In genomic region chr6:5323979-5324378, GRCh38 we compare ENCODE assay signal across 31 cellular contexts.
"Had no signal": no experiment of that assay in that cellular context is flagged by ENCODE, and none has a peak within 500 bp of the region (broad histone marks: within the 10 kb centered on the region; RNA-seq: fewer than 3 reads in every experiment).

No MANE protein-coding gene starts in this region.

- H3K4me3 ChIP-seq: adrenal gland, body of pancreas, colonic mucosa, esophagus squamous epithelium, gastroesophageal sphincter, heart right ventricle, hepatocyte had no signal

- H3K4me2 ChIP-seq: hepatocyte had no signal

- H3K4me1 Mint-ChIP-seq: activated naive CD8-positive, alpha-beta T cell treated with anti-CD3 and anti-CD28 coated beads, Interleukin-2, amount 50 U/mL, for 24 hours had no signal

- H3K36me3 ChIP-seq: adrenal gland, colonic mucosa had no signal

- H3K27me3 ChIP-seq: adrenal gland, body of pancreas, colonic mucosa, esophagus squamous epithelium, gastroesophageal sphincter, heart right ventricle, hepatocyte had no signal

- H3K4me3 Mint-ChIP-seq: activated CD4-positive, alpha-beta T cell treated with anti-CD3 and anti-CD28 coated beads for 36 hours; activated CD4-positive, alpha-beta T cell treated with anti-CD3 and anti-CD28 coated beads, Interleukin-2, amount 10 ng/mL, durations not matched to agents 7 days and 5 days; activated CD8-positive, alpha-beta T cell treated with anti-CD3 and anti-CD28 coated beads for 36 hours; activated naive CD4-positive, alpha-beta T cell treated with anti-CD3 and anti-CD28 coated beads for 36 hours; activated naive CD4-positive, alpha-beta T cell treated with anti-CD3 and anti-CD28 coated beads, Interleukin-2, amount 50 U/mL, for 24 hours; activated naive CD8-positive, alpha-beta T cell treated with anti-CD3 and anti-CD28 coated beads for 36 hours; activated naive CD8-positive, alpha-beta T cell treated with anti-CD3 and anti-CD28 coated beads, Interleukin-2, amount 50 U/mL, for 24 hours; activated T-helper 1 cell treated with anti-CD3 and anti-CD28 coated beads, Interleukin-12 subunit alpha, Interleukin-12 subunit beta, Interleukin-2, Interleukin-4 antibody, amounts not matched to agents 30 ng/mL and 10 ng/mL and 1 ng/mL, durations not matched to agents 14 hours and 24 hours and 36 hours had no signal

- H3K9me3 ChIP-seq: adrenal gland, body of pancreas, colonic mucosa had no signal

- H2AFZ ChIP-seq: hepatocyte had no signal

- H3K27ac Mint-ChIP-seq: activated CD4-positive, alpha-beta T cell treated with anti-CD3 and anti-CD28 coated beads for 36 hours; activated CD4-positive, alpha-beta T cell treated with anti-CD3 and anti-CD28 coated beads, Interleukin-2, amount 10 ng/mL, durations not matched to agents 7 days and 5 days; activated CD8-positive, alpha-beta T cell treated with anti-CD3 and anti-CD28 coated beads for 36 hours; activated naive CD4-positive, alpha-beta T cell treated with anti-CD3 and anti-CD28 coated beads for 36 hours; activated naive CD4-positive, alpha-beta T cell treated with anti-CD3 and anti-CD28 coated beads, Interleukin-2, amount 50 U/mL, for 24 hours; activated naive CD8-positive, alpha-beta T cell treated with anti-CD3 and anti-CD28 coated beads for 36 hours; activated naive CD8-positive, alpha-beta T cell treated with anti-CD3 and anti-CD28 coated beads, Interleukin-2, amount 50 U/mL, for 24 hours; activated T-helper 1 cell treated with anti-CD3 and anti-CD28 coated beads, Interleukin-12 subunit alpha, Interleukin-12 subunit beta, Interleukin-2, Interleukin-4 antibody, amounts not matched to agents 30 ng/mL and 10 ng/mL and 1 ng/mL, durations not matched to agents 14 hours and 24 hours and 36 hours; activated T-helper 2 cell treated with anti-CD3 and anti-CD28 coated beads, Interferon-gamma antibody, Interleukin-2, Interleukin-4, amounts not matched to agents 10 μg/mL and 5 μg/mL and 100 μg/mL, durations not matched to agents 14 hours and 24 hours and 36 hours had no signal

- ATAC-seq: activated CD4-positive, alpha-beta T cell treated with anti-CD3 and anti-CD28 coated beads for 36 hours; activated CD8-positive, alpha-beta T cell treated with anti-CD3 and anti-CD28 coated beads for 36 hours; activated naive CD8-positive, alpha-beta T cell treated with anti-CD3 and anti-CD28 coated beads, Interleukin-2, amount 50 U/mL, for 24 hours; body of pancreas; gastroesophageal sphincter; heart right ventricle had no signal

- H3K27me3 Mint-ChIP-seq: activated CD4-positive, alpha-beta T cell treated with anti-CD3 and anti-CD28 coated beads for 36 hours; activated CD4-positive, alpha-beta T cell treated with anti-CD3 and anti-CD28 coated beads, Interleukin-2, amount 10 ng/mL, durations not matched to agents 7 days and 5 days; activated CD8-positive, alpha-beta T cell treated with anti-CD3 and anti-CD28 coated beads for 36 hours; activated naive CD4-positive, alpha-beta T cell treated with anti-CD3 and anti-CD28 coated beads, Interleukin-2, amount 50 U/mL, for 24 hours; activated naive CD8-positive, alpha-beta T cell treated with anti-CD3 and anti-CD28 coated beads for 36 hours; activated naive CD8-positive, alpha-beta T cell treated with anti-CD3 and anti-CD28 coated beads, Interleukin-2, amount 50 U/mL, for 24 hours had no signal

- H3K27ac ChIP-seq: adrenal gland, body of pancreas, colonic mucosa, epithelial cell of prostate, esophagus squamous epithelium, gastroesophageal sphincter, heart right ventricle, hepatocyte had no signal

- DNase-seq: activated CD4-positive, alpha-beta T cell treated with anti-CD3 and anti-CD28 coated beads for 36 hours; activated CD4-positive, alpha-beta T cell treated with anti-CD3 and anti-CD28 coated beads, Interleukin-2, amount 10 ng/mL, durations not matched to agents 7 days and 5 days; activated CD4-positive, alpha-beta T cell treated with anti-CD3 and anti-CD28 coated beads, Interleukin-2, amount 50 U/mL, for 4 hours; activated CD4-positive, CD25-positive, alpha-beta regulatory T cell; activated CD4-positive, CD25-positive, alpha-beta regulatory T cell treated with anti-CD3 and anti-CD28 coated beads, Interleukin-2, amount 50 U/mL, for 72 hours; activated CD8-positive, alpha-beta memory T cell treated with anti-CD3 and anti-CD28 coated beads for 24 hours; activated CD8-positive, alpha-beta T cell treated with anti-CD3 and anti-CD28 coated beads for 36 hours; activated effector memory CD4-positive, alpha-beta T cell treated with anti-CD3 and anti-CD28 coated beads, Interleukin-2, amount 50 U/mL, for 16 hours; activated naive CD4-positive, alpha-beta T cell treated with anti-CD3 and anti-CD28 coated beads for 36 hours; activated naive CD8-positive, alpha-beta T cell treated with anti-CD3 and anti-CD28 coated beads for 36 hours; activated naive CD8-positive, alpha-beta T cell treated with anti-CD3 and anti-CD28 coated beads, Interleukin-2, amount 50 U/mL, for 24 hours; activated T-cell treated with anti-CD3 and anti-CD28 coated beads, Interleukin-2, amount 50 U/mL, for 1 hour; activated T-cell treated with anti-CD3 and anti-CD28 coated beads, Interleukin-2, amount 50 U/mL, for 48 hours; adrenal gland; amygdala; aorta; body of pancreas; caudate nucleus; cerebellar nuclear complex; colonic mucosa; effector memory CD4-positive, alpha-beta T cell; esophagus squamous epithelium; foreskin melanocyte; heart right ventricle; T-helper 2 cell had no signal

- H3K4me1 ChIP-seq: adrenal gland, body of pancreas, colonic mucosa, esophagus squamous epithelium, gastroesophageal sphincter, heart right ventricle had no signal

- H3K79me2 ChIP-seq: hepatocyte had no signal

- H3K9me3 Mint-ChIP-seq: activated CD4-positive, alpha-beta T cell treated with anti-CD3 and anti-CD28 coated beads, Interleukin-2, amount 10 ng/mL, durations not matched to agents 7 days and 5 days; activated naive CD4-positive, alpha-beta T cell treated with anti-CD3 and anti-CD28 coated beads for 36 hours; activated naive CD4-positive, alpha-beta T cell treated with anti-CD3 and anti-CD28 coated beads, Interleukin-2, amount 50 U/mL, for 24 hours; activated naive CD8-positive, alpha-beta T cell treated with anti-CD3 and anti-CD28 coated beads for 36 hours; activated T-helper 1 cell treated with anti-CD3 and anti-CD28 coated beads, Interleukin-12 subunit alpha, Interleukin-12 subunit beta, Interleukin-2, Interleukin-4 antibody, amounts not matched to agents 30 ng/mL and 10 ng/mL and 1 ng/mL, durations not matched to agents 14 hours and 24 hours and 36 hours had no signal
